8 cellular contexts compared by ENCODE assay signal in genomic region chr5:67206381-67207328, GRCh38. TPM values are rescaled to one million over a fixed set of nuclear protein-coding genes. Genes with fewer than 3 reads are reported as not detected.
DNase-seq lines count a peak whose midpoint lies in the region; ATAC-seq and TF ChIP-seq lines count a peak whose summit lies in the region.

No MANE protein-coding gene starts in this region.

- H3K27me3 ChIP-seq in dorsolateral prefrontal cortex, result no peaks in the 10 kb centered on the region

- DNase-seq in GM13977 (ENCODE audit: low spot score) (peak; percentile 82), NOMO-1 treated with DMSO at 0.1 percent for 48 hours (lab: John Stamatoyannopoulos, UW; ENCODE audit: unreplicated experiment) (peak; percentile 93), hepatic stellate cell (ENCODE audit: low spot score) (peak; percentile 42), dorsolateral prefrontal cortex (no peak), sciatic nerve (ENCODE audit: low spot score) (no peak)
- DNase-seq in activated CD8-positive, alpha-beta memory T cell treated with anti-CD3 and anti-CD28 coated beads, Interleukin-2, amount 50 U/mL, for 4 hours, result peak; percentile 71
- DNase-seq in stimulated activated CD8-positive, alpha-beta memory T cell treated with anti-CD3 and anti-CD28 coated beads, Interleukin-4, amount 100 ng/mL, for 24 hours (ENCODE audit: low read depth), result peak; percentile 50

- peak; percentile 86 for ATAC-seq in HG02759 (IDR thresholded peaks at IDR 0.05; ENCODE audit: unreplicated experiment)
- no peak for ATAC-seq in sciatic nerve

- in situ Hi-C loops in GM13977 (cut with MboI; ENCODE audit: low pct_unique_long_range_greater_than_20kb, low sequenced_read_pairs, unreplicated experiment), result loop anchor here (25.0 kb wide), 1 partner anchor 219 kb away; no protein-coding TSS in a partner anchor

- H3K4me3 ChIP-seq in dorsolateral prefrontal cortex, result no peak overlapping the region

- intact Hi-C loops in dorsolateral prefrontal cortex (cut with DNase I) (loop anchor here in 1 of 2 donors (5.0 kb wide), 1 partner anchor 609 kb away; the partner anchor contains the start of gene MAST4), sciatic nerve (cut with DNase I) (loop anchor here (5.0 kb wide), 1 partner anchor 49 kb away; no protein-coding TSS in a partner anchor)

- no peak overlapping the region for H3K27ac ChIP-seq in dorsolateral prefrontal cortex

- TF ChIP-seq CTCF in GM13977 (IDR thresholded peaks at IDR 0.05; ENCODE audit: extremely low read depth, insufficient read depth, missing control alignments) (no peak), dorsolateral prefrontal cortex (IDR thresholded peaks at IDR 0.05 in 54 of 56, conservative IDR thresholded peaks at IDR 0.05 in 2 of 56; ENCODE audit: low read depth in 1 of 56, partially characterized antibody in 56 of 56) (no peak)

RNA-seq across cellular contexts. Expression of gene CD180, which starts 10.1 kb away (rescaled TPM):
- 1 to 10 TPM in 35 of 120 experiments, under 1 TPM in 84, not detected in 1; 0.16 to 3.3 (median 0.61) TPM for total RNA-seq in dorsolateral prefrontal cortex
- total RNA-seq in sciatic nerve, result 2.0 TPM

Comparison
In these comparisons a context has a peak if more than half of its experiments do, and no peak if none do; other contexts are left out.
1. DNase-seq: peak in GM13977 (single experiment), NOMO-1 treated with DMSO at 0.1 percent for 48 hours (single experiment), activated CD8-positive, alpha-beta memory T cell treated with anti-CD3 and anti-CD28 coated beads, Interleukin-2, amount 50 U/mL, for 4 hours (single experiment), hepatic stellate cell (single experiment) and stimulated activated CD8-positive, alpha-beta memory T cell treated with anti-CD3 and anti-CD28 coated beads, Interleukin-4, amount 100 ng/mL, for 24 hours (single experiment); none in dorsolateral prefrontal cortex (0 of 10) and sciatic nerve (single experiment).